8 cellular contexts compared by ENCODE assay signal in the genomic region with DNA sequence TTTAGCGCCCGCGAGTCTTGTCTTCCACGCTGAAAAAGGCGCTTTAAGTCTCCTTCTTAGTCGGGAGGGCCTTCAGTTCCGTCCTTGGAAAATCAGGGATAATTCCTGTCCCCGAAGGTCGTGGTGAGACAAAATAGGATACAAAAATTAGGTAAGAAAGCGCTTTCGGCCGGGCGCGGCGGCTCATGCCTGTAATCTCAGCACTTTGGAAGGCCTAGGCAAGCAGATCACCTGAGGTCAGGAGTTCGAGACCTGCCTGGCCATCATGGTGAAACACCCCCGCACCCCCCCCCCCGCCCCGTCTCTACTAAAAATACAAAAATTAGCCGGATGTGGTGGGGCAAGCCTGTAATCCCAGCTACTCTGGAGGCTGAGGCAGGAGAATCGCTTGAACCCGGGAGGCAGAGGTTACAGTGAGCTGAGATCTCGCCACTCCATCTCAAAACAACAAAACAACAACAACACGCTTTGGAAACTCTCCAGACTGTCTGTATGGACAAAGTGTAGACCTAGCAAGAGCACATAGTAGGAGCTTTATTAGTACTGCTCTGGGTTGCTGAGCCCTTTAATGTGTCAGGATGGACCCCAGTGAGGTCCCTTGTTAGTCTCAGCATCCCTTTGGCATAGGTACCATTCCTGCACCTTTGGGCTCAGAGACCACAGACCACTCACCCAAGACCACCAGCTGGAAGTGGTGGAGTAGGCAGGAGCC. TPM values are rescaled to one million over a fixed set of nuclear protein-coding genes. Genes with fewer than 3 reads are reported as not detected.
DNase-seq lines count a peak whose midpoint lies in the region; ATAC-seq and TF ChIP-seq lines count a peak whose summit lies in the region.

No MANE protein-coding gene starts in this region.

- TF ChIP-seq POLR2A in prostate gland (IDR thresholded peaks at IDR 0.05): no peak

- H3K27me3 ChIP-seq in GM06990 (replicated peaks; ENCODE audit: control insufficient read depth, insufficient read depth, low read length) (peaks cover 6% of the 10 kb centered on the region), SJSA1 (replicated peaks) (0 out of 2 replicates have a peak, but pooled peaks cover 3% of the 10 kb centered on the region), prostate gland (replicated peaks; ENCODE audit: insufficient read depth) (no peaks in the 10 kb centered on the region)

- DNase-seq in GM06990 (ENCODE audit: extremely low read depth, insufficient read length): no peak
- DNase-seq in SJSA1 (ENCODE audit: low read depth in 1 of 2, low spot score in 2 of 2): no peak
- no peak for DNase-seq in fibroblast of mammary gland (ENCODE audit: low read depth)
- no peak for DNase-seq in prostate gland (ENCODE audit: low spot score)
- DNase-seq in caudate nucleus (lab: John Stamatoyannopoulos, UW): no peak
- DNase-seq in NAMALWA (ENCODE audit: low spot score): no peak

- 50% methylated on average over 24 of the region's 24 CpGs for WGBS in prostate gland

- H3K27ac ChIP-seq in SJSA1: no peak overlapping the region
- peak overlapping the region; percentile 68 to 85 for H3K27ac ChIP-seq in prostate gland
- H3K27ac ChIP-seq in caudate nucleus (ENCODE audit: low read depth, low read length): no peak overlapping the region

- intact Hi-C loops in prostate gland (cut with DNase I): no loop called here

- no peaks in the 10 kb centered on the region; the same call in 1 of the 2 replicates for H3K9me3 ChIP-seq in SJSA1 (replicated peaks)
- H3K9me3 ChIP-seq in prostate gland: no peaks in the 10 kb centered on the region

- ATAC-seq in GM21381 (IDR thresholded peaks at IDR 0.05; ENCODE audit: unreplicated experiment) (no peak), HG03521 (IDR thresholded peaks at IDR 0.05; ENCODE audit: unreplicated experiment) (no peak)

- H3K36me3 ChIP-seq in GM06990 (ENCODE audit: control insufficient read depth, insufficient read depth, low read length) (no peaks in the 10 kb centered on the region), SJSA1 (peaks cover 3% of the 10 kb centered on the region; the same call in 1 of the 2 replicates), prostate gland (no peaks in the 10 kb centered on the region)

- peaks cover 13% of the 10 kb centered on the region for H3K4me1 ChIP-seq in SJSA1 (replicated peaks)
- H3K4me1 ChIP-seq in prostate gland (replicated peaks): no peaks in the 10 kb centered on the region

- H3K4me3 ChIP-seq in GM06990 (replicated peaks; ENCODE audit: low read depth, low read length) (peak overlapping the region; percentile 43), SJSA1 (peak overlapping the region; percentile 65), fibroblast of mammary gland (ENCODE audit: control insufficient read depth, low read depth, low read length) (peak overlapping the region; percentile 71), prostate gland (peak overlapping the region; percentile 79 to 85)

- no peak for TF ChIP-seq CTCF in GM06990 (IDR thresholded peaks at IDR 0.05; ENCODE audit: insufficient read depth, low read length, poor library complexity, severe bottlenecking)
- no peak for TF ChIP-seq CTCF in fibroblast of mammary gland (conservative IDR thresholded peaks at IDR 0.05; ENCODE audit: control insufficient read depth, insufficient read depth, low read depth, low read length)
- TF ChIP-seq CTCF in prostate gland (IDR thresholded peaks at IDR 0.05): no peak

RNA-seq across cellular contexts. Expression of a gene that starts 0.8 kb away (rescaled TPM):
- 61.2 and 68.6 TPM in 2 replicates for total RNA-seq in SJSA1 (2014; rRNA removed; shearing (Covaris generic))
- total RNA-seq in prostate gland: 100 to 1,000 TPM in 1 of 2 donors, 10 to 100 TPM in 1; 96.2 to 239 TPM

RNA-seq across cellular contexts. Expression of a gene that starts 15.7 kb away (rescaled TPM):
- not detected in 2 replicates for total RNA-seq in SJSA1 (2014; rRNA removed; shearing (Covaris generic))
- total RNA-seq in prostate gland: 1 to 10 TPM in 1 of 2 donors, not detected in 1; 1.6 TPM

RNA-seq across cellular contexts. Expression of a gene that starts 31.3 kb away (rescaled TPM):
- total RNA-seq in SJSA1 (2014; rRNA removed; shearing (Covaris generic)): 0.47 and 0.84 TPM in 2 replicates
- total RNA-seq in prostate gland: 10 to 100 TPM in 1 of 2 donors, 1 to 10 TPM in 1; 1.5 to 19.1 TPM

Comparison
In these comparisons a context has a peak if more than half of its experiments do, and no peak if none do; other contexts are left out.
1. H3K27ac ChIP-seq: peak in prostate gland (2 of 2); none in SJSA1 (single experiment) and caudate nucleus (single experiment).
2. Peak in every context shown above with its lines, with median percentiles within 50 percentile points of each other: H3K4me3 ChIP-seq.